Comparison of ENCODE assay signal across 8 cellular contexts in the genomic region with DNA sequence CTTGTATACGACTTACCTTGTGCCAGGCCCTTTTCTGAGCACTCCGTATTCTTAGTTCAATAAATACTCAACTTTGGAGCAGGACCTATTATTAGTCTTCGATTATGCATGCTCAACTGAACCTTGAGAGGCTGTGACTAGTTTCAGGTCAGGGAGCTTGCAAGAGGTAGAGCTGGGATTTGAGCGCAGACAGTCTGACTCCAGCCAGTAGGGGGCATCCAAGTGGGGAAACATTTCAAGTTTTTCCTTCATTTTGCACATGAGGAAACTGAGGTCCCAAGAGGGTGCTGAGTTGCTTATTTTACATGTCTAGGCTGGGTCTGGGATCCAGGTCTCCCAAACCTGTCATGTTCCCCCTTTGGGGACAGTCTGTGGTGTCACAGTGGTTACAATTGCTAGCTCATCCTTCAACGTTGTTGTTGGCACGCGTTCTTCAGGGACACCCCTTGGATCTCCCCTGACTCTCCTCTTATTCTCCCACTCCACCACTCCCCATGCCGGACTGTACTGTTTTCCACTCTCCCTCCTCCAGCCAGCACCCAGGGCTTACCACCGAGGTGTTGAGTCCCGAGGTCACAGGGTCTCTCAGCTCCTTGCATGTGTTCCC. TPM values are rescaled to one million over a fixed set of nuclear protein-coding genes. Genes with fewer than 3 reads are reported as not detected.
A peak's percentile ranks its signal among the peaks of the same experiment; 100 is the strongest.
DNase-seq lines count a peak whose midpoint lies in the region; ATAC-seq, FAIRE-seq and TF ChIP-seq lines count a peak whose summit lies in the region.

No MANE protein-coding gene starts in this region.

- TF ChIP-seq CTCF in AG04450 (IDR thresholded peaks at IDR 0.05; ENCODE audit: low read depth, low read length) (peak; percentile 65), retinal pigment epithelial cell (conservative IDR thresholded peaks at IDR 0.05; ENCODE audit: low read depth, low read length) (peak; percentile 69)

- H3K27me3 ChIP-seq in AG04450 (ENCODE audit: control insufficient read depth, insufficient read depth, low read length) = no peaks in the 10 kb centered on the region

- no peak overlapping the region for H3K27ac Mint-ChIP-seq in effector memory CD8-positive, alpha-beta T cell

- POLR2A ChIA-PET in AG04450 (lab: Yijun Ruan, JAX) = interaction anchor here (0.5 kb wide), 1 partner anchor 1648 kb away, joined by 3 read pairs; no protein-coding TSS in a partner anchor

- H3K36me3 Mint-ChIP-seq in effector memory CD8-positive, alpha-beta T cell (ENCODE audit: insufficient read depth) = peaks cover 10% of the 10 kb centered on the region

- DNase-seq in AG04450 (ENCODE audit: low read depth, low spot score) = no peak
- peak; percentile 31 for DNase-seq in RPMI7951 (ENCODE audit: low read depth)
- no peak for DNase-seq in effector memory CD8-positive, alpha-beta T cell
- no peak for DNase-seq in retinal pigment epithelial cell (ENCODE audit: low read depth)
- DNase-seq in foreskin melanocyte = no peak
- DNase-seq in NCI-H524 treated with DMSO at 0.1 percent for 48 hours (lab: John Stamatoyannopoulos, UW) = no peak

- peaks cover 10 to 20% of the 10 kb centered on the region in 2 donors for H3K4me1 Mint-ChIP-seq in effector memory CD8-positive, alpha-beta T cell (ENCODE audit: low read depth in 2 of 2)

- no peaks in the 10 kb centered on the region for H3K27me3 Mint-ChIP-seq in effector memory CD8-positive, alpha-beta T cell

- peak overlapping the region; percentile 33 for H3K4me3 Mint-ChIP-seq in effector memory CD8-positive, alpha-beta T cell

- H3K9me3 ChIP-seq in AG04450 (ENCODE audit: control insufficient read depth, insufficient read depth, low read length) = no peaks in the 10 kb centered on the region

- H3K9me3 Mint-ChIP-seq in effector memory CD8-positive, alpha-beta T cell = no peaks in the 10 kb centered on the region

- H3K4me3 ChIP-seq in AG04450 (ENCODE audit: low read depth, low read length) (no peak overlapping the region), retinal pigment epithelial cell (ENCODE audit: low read length) (no peak overlapping the region)

- no peak for ATAC-seq in effector memory CD8-positive, alpha-beta T cell (replicated peaks)
- ATAC-seq in GM19035 (IDR thresholded peaks at IDR 0.05; ENCODE audit: unreplicated experiment) = no peak

- CTCF ChIA-PET in AG04450 (lab: Charles Lee) = interaction anchor here (0.8 to 2.0 kb wide), 8 partner anchors 9 to 562 kb away, joined by 3 to 9 read pairs (median 4); no protein-coding TSS in a partner anchor

- peak; percentile 80 for FAIRE-seq in G401.6 (lab: Jason Lieb, UNC)

- no peak overlapping the region for H3K27ac ChIP-seq in AG04450 (ENCODE audit: low read depth, low read length)

RNA-seq across cellular contexts. Expression of a gene that starts 6.7 kb away (rescaled TPM):
- 3.6 and 4.1 TPM in 2 replicates for polyA plus RNA-seq in AG04450 (2011; rRNA removed)
- 7.0 and 9.1 TPM in 2 replicates for polyA minus RNA-seq in AG04450 (2011; rRNA and poly(A)+ RNA removed)
- 7.2 and 8.7 TPM in 2 replicates for total RNA-seq in RPMI7951 (2014; rRNA removed; shearing (Covaris generic))

RNA-seq across cellular contexts. Expression of a gene that starts 7.2 kb away (rescaled TPM):
- polyA plus RNA-seq in AG04450 (2011; rRNA removed) = 0.07 and 0.15 TPM in 2 replicates
- polyA minus RNA-seq in AG04450 (2011; rRNA and poly(A)+ RNA removed) = 0.28 TPM in 1 of 2 replicates, not detected in the other
- total RNA-seq in RPMI7951 (2014; rRNA removed; shearing (Covaris generic)) = 0.36 and 0.59 TPM in 2 replicates

RNA-seq across cellular contexts. Expression of a gene that starts 21.1 kb away (rescaled TPM):
- 66.7 and 79.6 TPM in 2 replicates for polyA plus RNA-seq in AG04450 (2011; rRNA removed)
- polyA minus RNA-seq in AG04450 (2011; rRNA and poly(A)+ RNA removed) = 96.7 and 105 TPM in 2 replicates
- total RNA-seq in RPMI7951 (2014; rRNA removed; shearing (Covaris generic)) = 333 and 417 TPM in 2 replicates

RNA-seq across cellular contexts. Expression of a gene that starts 30.3 kb away (rescaled TPM):
- 0.40 and 0.82 TPM in 2 replicates for polyA plus RNA-seq in AG04450 (2011; rRNA removed)
- 0.05 and 0.52 TPM in 2 replicates for polyA minus RNA-seq in AG04450 (2011; rRNA and poly(A)+ RNA removed)
- 1.9 and 2.4 TPM in 2 replicates for total RNA-seq in RPMI7951 (2014; rRNA removed; shearing (Covaris generic))

RNA-seq across cellular contexts. Expression of a gene that starts 40.3 kb away (rescaled TPM):
- polyA plus RNA-seq in AG04450 (2011; rRNA removed) = not detected in 2 replicates
- not detected in 2 replicates for polyA minus RNA-seq in AG04450 (2011; rRNA and poly(A)+ RNA removed)
- total RNA-seq in RPMI7951 (2014; rRNA removed; shearing (Covaris generic)) = not detected in 2 replicates
